Comparison of ENCODE assay signal across 32 cellular contexts in the genomic region with DNA sequence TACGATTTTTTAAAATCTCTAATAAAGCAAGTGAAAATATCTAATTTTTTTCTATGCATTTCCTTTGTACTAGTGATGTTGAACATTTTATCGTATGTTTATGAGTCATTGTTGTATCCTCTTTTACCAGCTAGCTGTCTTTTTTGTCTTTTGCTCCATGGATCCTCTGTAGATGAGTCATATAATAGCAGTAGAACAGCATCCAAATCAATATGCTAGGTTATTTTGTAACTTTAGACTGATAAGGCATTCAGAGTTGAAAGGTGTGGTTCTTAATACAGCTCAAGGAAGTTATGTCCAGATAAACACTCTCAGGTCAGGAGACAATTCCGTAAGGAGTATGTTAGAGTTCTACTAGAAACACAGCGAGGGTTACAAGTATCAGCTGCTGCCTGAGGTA. TPM values are rescaled to one million over a fixed set of nuclear protein-coding genes. Genes with fewer than 3 reads are reported as not detected.
DNase-seq lines count a peak whose midpoint lies in the region; ATAC-seq, FAIRE-seq and TF ChIP-seq lines count a peak whose summit lies in the region.
"Had no signal": no experiment of that assay in that cellular context is flagged by ENCODE, and none has a peak within 500 bp of the region (broad histone marks: within the 10 kb centered on the region; RNA-seq: fewer than 3 reads in every experiment).

No MANE protein-coding gene starts in this region.

- H3K27me3 ChIP-seq in astrocyte (ENCODE audit: insufficient read depth, low read length) (no peaks in the 10 kb centered on the region), keratinocyte (ENCODE audit: control insufficient read depth, extremely low read depth, insufficient read depth, low read length) (no peaks in the 10 kb centered on the region), right cardiac atrium (ENCODE audit: control insufficient read depth, insufficient read depth) (no peaks in the 10 kb centered on the region)
- H3K27me3 ChIP-seq: transverse colon had no signal

- no peaks in the 10 kb centered on the region for H3K36me3 Mint-ChIP-seq in astrocyte (ENCODE audit: low read depth, unreplicated experiment)
- no peaks in the 10 kb centered on the region for H3K36me3 Mint-ChIP-seq in activated T-cell treated with anti-CD3 and anti-CD28 coated beads, Interleukin-2, amount 50 U/mL, for 24 hours (ENCODE audit: low read depth)
- H3K36me3 Mint-ChIP-seq in activated naive CD8-positive, alpha-beta T cell treated with anti-CD3 and anti-CD28 coated beads for 36 hours, result peaks cover 2% of the 10 kb centered on the region
- H3K36me3 Mint-ChIP-seq: activated naive CD4-positive, alpha-beta T cell treated with anti-CD3 and anti-CD28 coated beads, Interleukin-2, amount 10 ng/mL, durations not matched to agents 7 days and 5 days; immature natural killer cell had no signal

- intact Hi-C loops in right cardiac atrium (cut with DNase I), result no loop called here

- WGBS in right cardiac atrium, result 79% methylated on average over 4 of the region's 4 CpGs

- peak; percentile 8 for DNase-seq in Ammon's horn (ENCODE audit: low spot score)
- DNase-seq in HuH-7 (ENCODE audit: low spot score), result peak; percentile 14
- no peak for DNase-seq in astrocyte (ENCODE audit: low read depth)
- DNase-seq in keratinocyte (ENCODE audit: low read depth, low spot score), result no peak
- DNase-seq in activated T-cell treated with anti-CD3 and anti-CD28 coated beads, Interleukin-2, amount 50 U/mL, for 24 hours, result no peak
- DNase-seq in right cardiac atrium, result no peak
- DNase-seq in ACHN, result no peak
- no peak for DNase-seq in activated naive CD8-positive, alpha-beta T cell treated with anti-CD3 and anti-CD28 coated beads for 36 hours
- DNase-seq: activated CD4-positive, alpha-beta memory T cell treated with anti-CD3 and anti-CD28 coated beads for 36 hours; activated CD8-positive, alpha-beta memory T cell treated with anti-CD3 and anti-CD28 coated beads, Interleukin-2, amount 50 U/mL, for 4 hours; activated naive CD4-positive, alpha-beta T cell treated with anti-CD3 and anti-CD28 coated beads, Interleukin-2, amount 10 ng/mL, durations not matched to agents 7 days and 5 days; amniotic stem cell; effector memory CD4-positive, alpha-beta T cell; hippocampal formation; immature natural killer cell; left ventricle myocardium superior; midbrain; naive thymus-derived CD8-positive, alpha-beta T cell; NCI-H1092 treated with DMSO at 0.1 percent for 48 hours; NCI-H187; NCI-H2171 treated with DMSO at 0.1 percent for 48 hours; NCI-H524 treated with DMSO at 0.1 percent for 48 hours; NK-92 treated with Interleukin-12 subunit alpha and Interleukin-12 subunit beta, amount 100 ng/mL, for 24 hours; occipital lobe; stimulated activated CD4-positive, alpha-beta T cell treated with anti-CD3 and anti-CD28 coated beads, Interleukin-1b, Interleukin-23, amount 100 ng/mL, for 48 hours; transverse colon had no signal

- H3K9me3 ChIP-seq in astrocyte (ENCODE audit: insufficient read depth, low read depth, low read length) (no peaks in the 10 kb centered on the region), keratinocyte (ENCODE audit: control insufficient read depth, low read depth, low read length) (no peaks in the 10 kb centered on the region), right cardiac atrium (ENCODE audit: control insufficient read depth, low read length) (no peaks in the 10 kb centered on the region)
- H3K9me3 ChIP-seq: transverse colon had no signal

- no peaks in the 10 kb centered on the region for H3K36me3 ChIP-seq in astrocyte (ENCODE audit: insufficient read depth, low read length)
- no peaks in the 10 kb centered on the region for H3K36me3 ChIP-seq in keratinocyte (ENCODE audit: control insufficient read depth in 2 of 2, extremely low read depth in 1 of 2, insufficient read depth in 2 of 2, low read length in 2 of 2)
- H3K36me3 ChIP-seq: transverse colon had no signal

- no peak for ATAC-seq in right cardiac atrium
- ATAC-seq: activated CD4-positive, CD25-positive, alpha-beta regulatory T cell treated with anti-CD3 and anti-CD28 coated beads, Interleukin-2, amount 50 U/mL, for 24 hours; left ventricle myocardium superior; naive thymus-derived CD8-positive, alpha-beta T cell had no signal

- H3K27ac ChIP-seq in astrocyte (ENCODE audit: low read depth, low read length), result no peak overlapping the region
- H3K27ac ChIP-seq in keratinocyte (ENCODE audit: control insufficient read depth, insufficient read depth, low read length), result no peak overlapping the region
- no peak overlapping the region for H3K27ac ChIP-seq in right cardiac atrium (ENCODE audit: low read length)
- H3K27ac ChIP-seq: coronary artery, transverse colon had no signal

- peaks cover 4% of the 10 kb centered on the region for H3K4me1 Mint-ChIP-seq in astrocyte (ENCODE audit: low read depth, unreplicated experiment)
- no peaks in the 10 kb centered on the region for H3K4me1 Mint-ChIP-seq in activated T-cell treated with anti-CD3 and anti-CD28 coated beads, Interleukin-2, amount 50 U/mL, for 24 hours (ENCODE audit: low read depth)
- H3K4me1 Mint-ChIP-seq in activated naive CD8-positive, alpha-beta T cell treated with anti-CD3 and anti-CD28 coated beads for 36 hours, result peaks cover 2% of the 10 kb centered on the region
- H3K4me1 Mint-ChIP-seq: activated naive CD4-positive, alpha-beta T cell treated with anti-CD3 and anti-CD28 coated beads, Interleukin-2, amount 10 ng/mL, durations not matched to agents 7 days and 5 days; immature natural killer cell; naive thymus-derived CD8-positive, alpha-beta T cell had no signal

- no peak overlapping the region for H3K4me3 Mint-ChIP-seq in astrocyte (ENCODE audit: unreplicated experiment)
- H3K4me3 Mint-ChIP-seq in activated T-cell treated with anti-CD3 and anti-CD28 coated beads, Interleukin-2, amount 50 U/mL, for 24 hours, result no peak overlapping the region
- no peak overlapping the region for H3K4me3 Mint-ChIP-seq in activated naive CD8-positive, alpha-beta T cell treated with anti-CD3 and anti-CD28 coated beads for 36 hours
- H3K4me3 Mint-ChIP-seq: activated CD4-positive, alpha-beta memory T cell treated with anti-CD3 and anti-CD28 coated beads for 36 hours; activated naive CD4-positive, alpha-beta T cell treated with anti-CD3 and anti-CD28 coated beads, Interleukin-2, amount 10 ng/mL, durations not matched to agents 7 days and 5 days; immature natural killer cell; naive thymus-derived CD8-positive, alpha-beta T cell had no signal

- no peaks in the 10 kb centered on the region for H4K20me1 ChIP-seq in astrocyte (ENCODE audit: insufficient read depth, low read length)
- H4K20me1 ChIP-seq in keratinocyte (ENCODE audit: control insufficient read depth, extremely low read depth, insufficient read depth, low read length), result no peaks in the 10 kb centered on the region

- H3K4me1 ChIP-seq in astrocyte (ENCODE audit: insufficient read depth, low read length) (no peaks in the 10 kb centered on the region), keratinocyte (ENCODE audit: control insufficient read depth, extremely low read depth, insufficient read depth, low read length) (no peaks in the 10 kb centered on the region), right cardiac atrium (ENCODE audit: control insufficient read depth, insufficient read depth, low read length) (peaks cover 1% of the 10 kb centered on the region)

- TF ChIP-seq CTCF in astrocyte (IDR thresholded peaks at IDR 0.05; ENCODE audit: insufficient read depth, low read depth, low read length) (no peak), keratinocyte (optimal IDR thresholded peaks at IDR 0.05 in 1 of 3, IDR thresholded peaks at IDR 0.05 in 1 of 3, conservative IDR thresholded peaks at IDR 0.05 in 1 of 3; ENCODE audit: extremely low read depth in 1 of 3, insufficient read depth in 2 of 3, low read length in 3 of 3) (no peak)

- no peak overlapping the region for H3K4me2 ChIP-seq in astrocyte (ENCODE audit: low read length)
- no peak overlapping the region for H3K4me2 ChIP-seq in keratinocyte (ENCODE audit: control insufficient read depth, extremely low read depth, insufficient read depth, low read depth, low read length)
- H3K4me2 ChIP-seq: smooth muscle cell had no signal

- FAIRE-seq in astrocyte (lab: Jason Lieb, UNC) (peak; percentile 66), keratinocyte (lab: Jason Lieb, UNC) (peak; percentile 20)
- FAIRE-seq: frontal cortex, G401.6, TTC549 had no signal

- in situ Hi-C loops in ACHN (cut with HindIII; ENCODE audit: low pct_ligation_motif_present, low pct_unique_long_range_greater_than_20kb, low sequenced_read_pairs), result no loop called here

- dilution Hi-C loops in keratinocyte (cut with MboI; ENCODE audit: extremely low pct_ligation_motif_present, low sequenced_read_pairs), result no loop called here

- no peaks in the 10 kb centered on the region for H3K9me1 ChIP-seq in keratinocyte (ENCODE audit: control insufficient read depth, extremely low read depth, insufficient read depth, low read length)

- H3K9ac ChIP-seq in astrocyte (ENCODE audit: low read length), result no peak overlapping the region
- H3K9ac ChIP-seq in keratinocyte (ENCODE audit: control insufficient read depth, extremely low read depth, insufficient read depth, low read length), result no peak overlapping the region

- H3K27me3 Mint-ChIP-seq in astrocyte (ENCODE audit: low read depth, unreplicated experiment), result no peaks in the 10 kb centered on the region
- H3K27me3 Mint-ChIP-seq in activated T-cell treated with anti-CD3 and anti-CD28 coated beads, Interleukin-2, amount 50 U/mL, for 24 hours, result peaks cover 6% of the 10 kb centered on the region
- H3K27me3 Mint-ChIP-seq in activated naive CD8-positive, alpha-beta T cell treated with anti-CD3 and anti-CD28 coated beads for 36 hours, result no peaks in the 10 kb centered on the region

- H3K27ac Mint-ChIP-seq in astrocyte (ENCODE audit: unreplicated experiment), result no peak overlapping the region
- no peak overlapping the region for H3K27ac Mint-ChIP-seq in activated T-cell treated with anti-CD3 and anti-CD28 coated beads, Interleukin-2, amount 50 U/mL, for 24 hours
- H3K27ac Mint-ChIP-seq in activated naive CD8-positive, alpha-beta T cell treated with anti-CD3 and anti-CD28 coated beads for 36 hours, result no peak overlapping the region
- H3K27ac Mint-ChIP-seq: activated CD4-positive, alpha-beta memory T cell treated with anti-CD3 and anti-CD28 coated beads for 36 hours; activated naive CD4-positive, alpha-beta T cell treated with anti-CD3 and anti-CD28 coated beads, Interleukin-2, amount 10 ng/mL, durations not matched to agents 7 days and 5 days; immature natural killer cell; naive thymus-derived CD8-positive, alpha-beta T cell had no signal

- no peaks in the 10 kb centered on the region for H3K79me2 ChIP-seq in astrocyte (ENCODE audit: insufficient read depth, low read length)
- no peaks in the 10 kb centered on the region for H3K79me2 ChIP-seq in keratinocyte (ENCODE audit: control insufficient read depth, insufficient read depth, low read length)

- H3K4me3 ChIP-seq in astrocyte (ENCODE audit: insufficient read depth, low read depth, low read length) (no peak overlapping the region), keratinocyte (ENCODE audit: control insufficient read depth in 2 of 3, extremely low read depth in 1 of 3, insufficient read depth in 2 of 3, low read depth in 1 of 3, low read length in 3 of 3) (no peak overlapping the region), right cardiac atrium (ENCODE audit: low read length) (no peak overlapping the region)
- H3K4me3 ChIP-seq: coronary artery, smooth muscle cell, transverse colon had no signal

- H2AFZ ChIP-seq in astrocyte (ENCODE audit: low read depth, low read length) (no peak overlapping the region), keratinocyte (ENCODE audit: control insufficient read depth, low read length) (no peak overlapping the region)

- peaks cover 4% of the 10 kb centered on the region for H3K9me3 Mint-ChIP-seq in astrocyte (ENCODE audit: unreplicated experiment)
- peaks cover 8% of the 10 kb centered on the region for H3K9me3 Mint-ChIP-seq in activated T-cell treated with anti-CD3 and anti-CD28 coated beads, Interleukin-2, amount 50 U/mL, for 24 hours
- peaks cover 11% of the 10 kb centered on the region for H3K9me3 Mint-ChIP-seq in activated naive CD8-positive, alpha-beta T cell treated with anti-CD3 and anti-CD28 coated beads for 36 hours
- H3K9me3 Mint-ChIP-seq: activated naive CD4-positive, alpha-beta T cell treated with anti-CD3 and anti-CD28 coated beads, Interleukin-2, amount 10 ng/mL, durations not matched to agents 7 days and 5 days; immature natural killer cell had no signal

RNA-seq across cellular contexts. Expression of gene MAP10, which starts 31.9 kb away (rescaled TPM):
- 2.1 and 2.5 TPM in 2 replicates for total RNA-seq in astrocyte
- polyA plus RNA-seq in keratinocyte, result 0.50 to 0.71 TPM (median 0.67 TPM) in 3 replicates
- 0.21 TPM for polyA plus RNA-seq in keratinocyte (2011; ENCODE audit: low read depth)
- 0.38 and 0.84 TPM in 2 replicates for polyA plus RNA-seq in keratinocyte (2011; cell fraction: cytosol; rRNA removed)
- polyA plus RNA-seq in keratinocyte (2011; cell fraction: nucleus; rRNA removed), result 0.80 and 1.0 TPM in 2 replicates
- polyA plus RNA-seq in keratinocyte (2012; ENCODE audit: low replicate concordance), result 0.30 and 0.46 TPM in 2 replicates
- 0.33 to 0.74 TPM in 2 of 3 replicates, not detected in the other for polyA minus RNA-seq in keratinocyte
- polyA minus RNA-seq in keratinocyte (2011; cell fraction: cytosol; rRNA and poly(A)+ RNA removed), result not detected
- polyA minus RNA-seq in keratinocyte (2011; cell fraction: nucleus; rRNA and poly(A)+ RNA removed), result 0.63 and 1.2 TPM in 2 replicates
- 1 to 10 TPM; 2.6 to 4.3 (median 4.0) TPM for total RNA-seq in right cardiac atrium
- 1.5 TPM for polyA plus RNA-seq in right cardiac atrium
- 1 to 10 TPM; 1.9 to 2.2 TPM for total RNA-seq in activated naive CD8-positive, alpha-beta T cell treated with anti-CD3 and anti-CD28 coated beads for 36 hours

Comparison
In these comparisons a context has a peak if more than half of its experiments do, and no peak if none do; other contexts are left out.
1. DNase-seq: peak in Ammon's horn (single experiment) and HuH-7 (single experiment); none in astrocyte (single experiment), keratinocyte (single experiment), activated T-cell treated with anti-CD3 and anti-CD28 coated beads, Interleukin-2, amount 50 U/mL, for 24 hours (single experiment), right cardiac atrium (0 of 3), ACHN (single experiment) and activated naive CD8-positive, alpha-beta T cell treated with anti-CD3 and anti-CD28 coated beads for 36 hours (single experiment).